In genomic region chr2:182695796-182696195, GRCh38 we compare ENCODE assay signal across 40 cellular contexts.
"Had no signal": no experiment of that assay in that cellular context is flagged by ENCODE, and none has a peak within 500 bp of the region (broad histone marks: within the 10 kb centered on the region; RNA-seq: fewer than 3 reads in every experiment).

No MANE protein-coding gene starts in this region.

- H3K9me3 Mint-ChIP-seq: activated naive CD4-positive, alpha-beta T cell treated with anti-CD3 and anti-CD28 coated beads for 36 hours; activated naive CD4-positive, alpha-beta T cell treated with anti-CD3 and anti-CD28 coated beads, Interleukin-2, amount 10 ng/mL, durations not matched to agents 7 days and 5 days; activated naive CD4-positive, alpha-beta T cell treated with anti-CD3 and anti-CD28 coated beads, Interleukin-2, amount 50 U/mL, for 24 hours; activated naive CD4-positive, alpha-beta T cell treated with anti-CD3 and anti-CD28 coated beads, Interleukin-2, amount 50 U/mL, for 72 hours; activated naive CD8-positive, alpha-beta T cell treated with anti-CD3 and anti-CD28 coated beads for 36 hours; activated naive CD8-positive, alpha-beta T cell treated with anti-CD3 and anti-CD28 coated beads, Interleukin-2, amount 10 ng/mL, durations not matched to agents 7 days and 5 days; activated naive CD8-positive, alpha-beta T cell treated with anti-CD3 and anti-CD28 coated beads, Interleukin-2, amount 50 U/mL, for 24 hours; activated T-cell treated with anti-CD3 and anti-CD28 coated beads, Interleukin-2, amount 50 U/mL, for 24 hours; activated T-cell treated with anti-CD3 and anti-CD28 coated beads, Interleukin-2, amount 50 U/mL, for 4 hours; activated T-cell treated with anti-CD3 and anti-CD28 coated beads, Interleukin-2, amount 50 U/mL, for 72 hours; activated T-helper 1 cell treated with anti-CD3 and anti-CD28 coated beads, Interleukin-12 subunit alpha, Interleukin-12 subunit beta, Interleukin-2, Interleukin-4 antibody, amounts not matched to agents 30 ng/mL and 10 ng/mL and 1 ng/mL, durations not matched to agents 14 hours and 24 hours and 36 hours; activated T-helper 17 cell treated with anti-CD3 and anti-CD28 coated beads, Interleukin-2, amount 50 U/mL, for 72 hours; activated T-helper 2 cell treated with anti-CD3 and anti-CD28 coated beads, Interferon-gamma antibody, Interleukin-2, Interleukin-4, amounts not matched to agents 10 μg/mL and 5 μg/mL and 100 μg/mL, durations not matched to agents 14 hours and 24 hours and 36 hours; central memory CD8-positive, alpha-beta T cell had no signal

- H3K4me1 ChIP-seq: adrenal gland, ascending aorta, body of pancreas, breast epithelium had no signal

- H3K27ac ChIP-seq: adrenal gland, ascending aorta, body of pancreas, brain microvascular endothelial cell, breast epithelium, cardiac muscle cell had no signal

- ATAC-seq: activated naive CD4-positive, alpha-beta T cell treated with anti-CD3 and anti-CD28 coated beads, Interleukin-2, amount 50 U/mL, for 72 hours; activated naive CD8-positive, alpha-beta T cell treated with anti-CD3 and anti-CD28 coated beads, Interleukin-2, amount 50 U/mL, for 24 hours; activated T-cell treated with anti-CD3 and anti-CD28 coated beads, Interleukin-2, amount 50 U/mL, for 4 hours; activated T-cell treated with anti-CD3 and anti-CD28 coated beads, Interleukin-2, amount 50 U/mL, for 72 hours; activated T-helper 17 cell treated with anti-CD3 and anti-CD28 coated beads, Interleukin-2, amount 50 U/mL, for 72 hours; body of pancreas had no signal

- DNase-seq: activated effector memory CD4-positive, alpha-beta T cell treated with anti-CD3 and anti-CD28 coated beads, Interleukin-2, amount 50 U/mL, for 16 hours; activated effector memory CD4-positive, alpha-beta T cell treated with Interleukin-2 at 50 U/mL for 16 hours; activated gamma-delta T cell; activated gamma-delta T cell treated with Interleukin-2 at 50 U/mL for 16 hours; activated naive CD4-positive, alpha-beta T cell; activated naive CD4-positive, alpha-beta T cell treated with anti-CD3 and anti-CD28 coated beads for 36 hours; activated naive CD4-positive, alpha-beta T cell treated with anti-CD3 and anti-CD28 coated beads, Interleukin-2, amount 10 ng/mL, durations not matched to agents 7 days and 5 days; activated naive CD4-positive, alpha-beta T cell treated with anti-CD3 and anti-CD28 coated beads, Interleukin-2, amount 50 U/mL, for 16 hours; activated naive CD4-positive, alpha-beta T cell treated with Interleukin-2 at 50 U/mL for 16 hours; activated naive CD8-positive, alpha-beta T cell treated with anti-CD3 and anti-CD28 coated beads for 36 hours; activated naive CD8-positive, alpha-beta T cell treated with anti-CD3 and anti-CD28 coated beads, Interleukin-2, amount 10 ng/mL, durations not matched to agents 7 days and 5 days; activated naive CD8-positive, alpha-beta T cell treated with anti-CD3 and anti-CD28 coated beads, Interleukin-2, amount 50 U/mL, for 24 hours; activated T-cell treated with anti-CD3 and anti-CD28 coated beads, Interleukin-2, amount 50 U/mL, for 1 hour; activated T-cell treated with anti-CD3 and anti-CD28 coated beads, Interleukin-2, amount 50 U/mL, for 24 hours; activated T-cell treated with anti-CD3 and anti-CD28 coated beads, Interleukin-2, amount 50 U/mL, for 4 hours; activated T-cell treated with anti-CD3 and anti-CD28 coated beads, Interleukin-2, amount 50 U/mL, for 48 hours; activated T-cell treated with anti-CD3 and anti-CD28 coated beads, Interleukin-2, amount 50 U/mL, for 72 hours; adrenal gland; amniotic stem cell; amygdala; anterior cingulate cortex; aorta; body of pancreas; brain microvascular endothelial cell; caudate nucleus; central memory CD4-positive, alpha-beta T cell; cerebellar nuclear complex had no signal

- H3K4me3 Mint-ChIP-seq: activated naive CD4-positive, alpha-beta T cell treated with anti-CD3 and anti-CD28 coated beads for 36 hours; activated naive CD4-positive, alpha-beta T cell treated with anti-CD3 and anti-CD28 coated beads, Interleukin-2, amount 10 ng/mL, durations not matched to agents 7 days and 5 days; activated naive CD4-positive, alpha-beta T cell treated with anti-CD3 and anti-CD28 coated beads, Interleukin-2, amount 50 U/mL, for 24 hours; activated naive CD8-positive, alpha-beta T cell; activated naive CD8-positive, alpha-beta T cell treated with anti-CD3 and anti-CD28 coated beads for 36 hours; activated naive CD8-positive, alpha-beta T cell treated with anti-CD3 and anti-CD28 coated beads, Interleukin-2, amount 10 ng/mL, durations not matched to agents 7 days and 5 days; activated naive CD8-positive, alpha-beta T cell treated with anti-CD3 and anti-CD28 coated beads, Interleukin-2, amount 50 U/mL, for 24 hours; activated T-cell treated with anti-CD3 and anti-CD28 coated beads, Interleukin-2, amount 50 U/mL, for 24 hours; activated T-cell treated with anti-CD3 and anti-CD28 coated beads, Interleukin-2, amount 50 U/mL, for 4 hours; activated T-cell treated with anti-CD3 and anti-CD28 coated beads, Interleukin-2, amount 50 U/mL, for 72 hours; activated T-helper 1 cell treated with anti-CD3 and anti-CD28 coated beads, Interleukin-12 subunit alpha, Interleukin-12 subunit beta, Interleukin-2, Interleukin-4 antibody, amounts not matched to agents 30 ng/mL and 10 ng/mL and 1 ng/mL, durations not matched to agents 14 hours and 24 hours and 36 hours; activated T-helper 17 cell treated with anti-CD3 and anti-CD28 coated beads, Interleukin-2, amount 50 U/mL, for 72 hours; brain; central memory CD8-positive, alpha-beta T cell had no signal

- H3K27me3 ChIP-seq: adrenal gland, ascending aorta, body of pancreas, brain microvascular endothelial cell, breast epithelium, cardiac muscle cell had no signal

- H3K27me3 Mint-ChIP-seq: activated naive CD8-positive, alpha-beta T cell; activated naive CD8-positive, alpha-beta T cell treated with anti-CD3 and anti-CD28 coated beads for 36 hours; brain; central memory CD8-positive, alpha-beta T cell had no signal

- FAIRE-seq: astrocyte, bronchial epithelial cell had no signal

- H3K36me3 Mint-ChIP-seq: activated naive CD4-positive, alpha-beta T cell treated with anti-CD3 and anti-CD28 coated beads, Interleukin-2, amount 10 ng/mL, durations not matched to agents 7 days and 5 days; activated naive CD4-positive, alpha-beta T cell treated with anti-CD3 and anti-CD28 coated beads, Interleukin-2, amount 50 U/mL, for 24 hours; activated naive CD4-positive, alpha-beta T cell treated with anti-CD3 and anti-CD28 coated beads, Interleukin-2, amount 50 U/mL, for 72 hours; activated naive CD8-positive, alpha-beta T cell; activated naive CD8-positive, alpha-beta T cell treated with anti-CD3 and anti-CD28 coated beads for 36 hours; activated naive CD8-positive, alpha-beta T cell treated with anti-CD3 and anti-CD28 coated beads, Interleukin-2, amount 10 ng/mL, durations not matched to agents 7 days and 5 days; brain had no signal

- H3K9me3 ChIP-seq: adrenal gland, ascending aorta, body of pancreas, breast epithelium had no signal

- H3K4me3 ChIP-seq: adrenal gland, ascending aorta, body of pancreas, breast epithelium, cardiac muscle cell had no signal

- H3K27ac Mint-ChIP-seq: activated naive CD4-positive, alpha-beta T cell treated with anti-CD3 and anti-CD28 coated beads for 36 hours; activated naive CD4-positive, alpha-beta T cell treated with anti-CD3 and anti-CD28 coated beads, Interleukin-2, amount 10 ng/mL, durations not matched to agents 7 days and 5 days; activated naive CD4-positive, alpha-beta T cell treated with anti-CD3 and anti-CD28 coated beads, Interleukin-2, amount 50 U/mL, for 24 hours; activated naive CD4-positive, alpha-beta T cell treated with anti-CD3 and anti-CD28 coated beads, Interleukin-2, amount 50 U/mL, for 72 hours; activated naive CD8-positive, alpha-beta T cell; activated naive CD8-positive, alpha-beta T cell treated with anti-CD3 and anti-CD28 coated beads for 36 hours; activated naive CD8-positive, alpha-beta T cell treated with anti-CD3 and anti-CD28 coated beads, Interleukin-2, amount 10 ng/mL, durations not matched to agents 7 days and 5 days; activated naive CD8-positive, alpha-beta T cell treated with anti-CD3 and anti-CD28 coated beads, Interleukin-2, amount 50 U/mL, for 24 hours; activated T-cell treated with anti-CD3 and anti-CD28 coated beads, Interleukin-2, amount 50 U/mL, for 24 hours; activated T-cell treated with anti-CD3 and anti-CD28 coated beads, Interleukin-2, amount 50 U/mL, for 72 hours; activated T-helper 1 cell treated with anti-CD3 and anti-CD28 coated beads, Interleukin-12 subunit alpha, Interleukin-12 subunit beta, Interleukin-2, Interleukin-4 antibody, amounts not matched to agents 30 ng/mL and 10 ng/mL and 1 ng/mL, durations not matched to agents 14 hours and 24 hours and 36 hours; activated T-helper 17 cell treated with anti-CD3 and anti-CD28 coated beads, Interleukin-2, amount 50 U/mL, for 72 hours; activated T-helper 2 cell treated with anti-CD3 and anti-CD28 coated beads, Interferon-gamma antibody, Interleukin-2, Interleukin-4, amounts not matched to agents 10 μg/mL and 5 μg/mL and 100 μg/mL, durations not matched to agents 14 hours and 24 hours and 36 hours; brain had no signal

- H3K36me3 ChIP-seq: adrenal gland, ascending aorta, brain microvascular endothelial cell, breast epithelium, cardiac muscle cell had no signal

- H3K4me1 Mint-ChIP-seq: activated naive CD4-positive, alpha-beta T cell treated with anti-CD3 and anti-CD28 coated beads, Interleukin-2, amount 10 ng/mL, durations not matched to agents 7 days and 5 days; activated naive CD4-positive, alpha-beta T cell treated with anti-CD3 and anti-CD28 coated beads, Interleukin-2, amount 50 U/mL, for 24 hours; activated naive CD8-positive, alpha-beta T cell treated with anti-CD3 and anti-CD28 coated beads for 36 hours; activated naive CD8-positive, alpha-beta T cell treated with anti-CD3 and anti-CD28 coated beads, Interleukin-2, amount 10 ng/mL, durations not matched to agents 7 days and 5 days; activated naive CD8-positive, alpha-beta T cell treated with anti-CD3 and anti-CD28 coated beads, Interleukin-2, amount 50 U/mL, for 24 hours; activated T-helper 17 cell treated with anti-CD3 and anti-CD28 coated beads, Interleukin-2, amount 50 U/mL, for 72 hours; central memory CD8-positive, alpha-beta T cell had no signal
